In the genomic region with DNA sequence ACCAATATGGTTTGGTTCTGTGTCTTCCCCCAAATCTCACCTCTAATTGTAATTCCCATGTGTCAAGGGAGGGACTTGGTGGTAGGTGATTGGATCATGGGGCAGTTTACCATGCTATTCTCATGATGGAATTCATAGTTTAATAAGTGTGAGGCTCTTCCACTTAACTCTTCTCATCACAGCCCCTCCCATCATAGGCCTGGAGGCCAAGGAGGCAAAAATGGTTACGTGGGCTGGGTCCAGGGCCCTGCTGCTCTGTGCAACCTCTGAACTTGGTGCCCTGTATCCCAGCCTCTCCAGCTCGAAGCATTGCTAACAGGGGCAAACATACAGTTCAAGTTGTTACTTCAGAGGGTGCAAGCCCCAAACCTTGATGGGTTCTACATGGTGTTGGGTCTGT, we compare ENCODE assay signal across 24 cellular contexts.
"Had no signal": no experiment of that assay in that cellular context is flagged by ENCODE, and none has a peak within 500 bp of the region (broad histone marks: within the 10 kb centered on the region; RNA-seq: fewer than 3 reads in every experiment).

No MANE protein-coding gene starts in this region.

- H3K9me3 ChIP-seq: esophagus muscularis mucosa, lower lobe of right lung had no signal

- H3K4me3 ChIP-seq: coronary artery, esophagus muscularis mucosa, gastroesophageal sphincter, heart right ventricle, left lung, lower lobe of right lung had no signal

- H3K36me3 ChIP-seq: esophagus muscularis mucosa, gastroesophageal sphincter, heart right ventricle, left lung, lower lobe of right lung had no signal

- H3K27me3 ChIP-seq: esophagus muscularis mucosa, foreskin keratinocyte, gastroesophageal sphincter, heart right ventricle, left lung had no signal

- H3K27me3 Mint-ChIP-seq: dendritic cell treated with granulocyte-macrophage colony-stimulating factor and Interleukin-4, amounts not matched to agents 40 ng/mL and 50 ng/mL, for 4 days had no signal

- H3K27ac ChIP-seq: coronary artery, epithelial cell of prostate, esophagus muscularis mucosa, foreskin keratinocyte, gastroesophageal sphincter, heart right ventricle, left lung, lower lobe of right lung had no signal

- H3K4me1 ChIP-seq: esophagus muscularis mucosa, foreskin keratinocyte, gastroesophageal sphincter, heart right ventricle, left lung, lower lobe of right lung had no signal

- ATAC-seq: effector memory CD8-positive, alpha-beta T cell; foreskin keratinocyte; gastroesophageal sphincter; heart right ventricle; left cardiac atrium; left lung; left ventricle myocardium superior; lower lobe of right lung had no signal

- H3K27ac Mint-ChIP-seq: dendritic cell treated with granulocyte-macrophage colony-stimulating factor and Interleukin-4, amounts not matched to agents 40 ng/mL and 50 ng/mL, for 4 days; effector memory CD8-positive, alpha-beta T cell; endodermal cell had no signal

- H3K4me3 Mint-ChIP-seq: dendritic cell treated with granulocyte-macrophage colony-stimulating factor and Interleukin-4, amounts not matched to agents 40 ng/mL and 50 ng/mL, for 4 days; effector memory CD8-positive, alpha-beta T cell; endodermal cell had no signal

- H3K4me1 Mint-ChIP-seq: endodermal cell had no signal

- FAIRE-seq: colon, endometrium, frontal cortex, islet of Langerhans, keratinocyte had no signal

- DNase-seq: effector CD8-positive, alpha-beta T cell; effector memory CD8-positive, alpha-beta T cell; endodermal cell; erythroblast; foreskin keratinocyte; head of caudate nucleus; heart right ventricle; hippocampal formation; left cardiac atrium; left lung; left ventricle myocardium superior; lower lobe of right lung; mesendoderm; midbrain had no signal
